In genomic region chr14:32078030-32078793, GRCh38 we compare ENCODE assay signal across 2 cellular contexts.
TF ChIP-seq lines count a peak whose summit lies in the region.

No MANE protein-coding gene starts in this region.

TF ChIP-seq in IMR-90, 13 proteins besides CTCF, POLR2A, EP300 and RAD21:
- no peak for TF ChIP-seq USF2 (IDR thresholded peaks at IDR 0.05; ENCODE audit: low read depth, low read length)
- TF ChIP-seq NFE2L2 (IDR thresholded peaks at IDR 0.05; ENCODE audit: low read depth, low read length): no peak
- no peak for TF ChIP-seq CEBPB (IDR thresholded peaks at IDR 0.05; ENCODE audit: low read depth, low read length)
- no peak for TF ChIP-seq RFX5 (IDR thresholded peaks at IDR 0.05; ENCODE audit: low read depth, low read length)
- no peak for TF ChIP-seq FOS (IDR thresholded peaks at IDR 0.05; ENCODE audit: low read depth, low read length)
- TF ChIP-seq MXI1 (IDR thresholded peaks at IDR 0.05; ENCODE audit: borderline replicate concordance, low read depth, low read length): no peak
- no peak for TF ChIP-seq BHLHE40 (IDR thresholded peaks at IDR 0.05; ENCODE audit: low read depth, low read length)
- no peak for TF ChIP-seq MAZ (IDR thresholded peaks at IDR 0.05; ENCODE audit: borderline replicate concordance, low read depth, low read length)
- no peak for TF ChIP-seq CHD1 (IDR thresholded peaks at IDR 0.05; ENCODE audit: low read depth, low read length)
- TF ChIP-seq MAFK (IDR thresholded peaks at IDR 0.05; ENCODE audit: low read depth, low read length): no peak
- TF ChIP-seq ELK1 (IDR thresholded peaks at IDR 0.05; ENCODE audit: borderline replicate concordance, low read depth, low read length): no peak
- no peak for TF ChIP-seq RCOR1 (IDR thresholded peaks at IDR 0.05; ENCODE audit: insufficient replicate concordance, low read length)
- no peak for TF ChIP-seq SMC3 (IDR thresholded peaks at IDR 0.05; ENCODE audit: low read depth, low read length)
TF ChIP-seq in IMR-90: peak in this region for 0.

TF ChIP-seq in liver, 16 proteins besides CTCF, POLR2A, EP300 and RAD21:
- TF ChIP-seq EGR1 (IDR thresholded peaks at IDR 0.05; ENCODE audit: low read depth in 2 of 2) (no peak), HNF4A (conservative IDR thresholded peaks at IDR 0.05) (no peak), YY1 (IDR thresholded peaks at IDR 0.05) (peak; percentile 45), FOXA1 (IDR thresholded peaks at IDR 0.05) (no peak), NR2F2 (IDR thresholded peaks at IDR 0.05) (peak; percentile 10), ATF3 (IDR thresholded peaks at IDR 0.05) (no peak), HNF4G (IDR thresholded peaks at IDR 0.05) (no peak), MAX (IDR thresholded peaks at IDR 0.05) (peak; percentile 28), SP1 (IDR thresholded peaks at IDR 0.05) (peak; percentile 23), RXRA (IDR thresholded peaks at IDR 0.05) (peak; percentile 33 to 58), FOXA2 (IDR thresholded peaks at IDR 0.05) (no peak), REST (IDR thresholded peaks at IDR 0.05) (peak; percentile 8), GABPA (IDR thresholded peaks at IDR 0.05 in 1 of 2, conservative IDR thresholded peaks at IDR 0.05 in 1 of 2) (no peak), TAF1 (conservative IDR thresholded peaks at IDR 0.05) (peak; percentile 75), ZBTB33 (IDR thresholded peaks at IDR 0.05) (no peak), JUND (IDR thresholded peaks at IDR 0.05) (no peak)
TF ChIP-seq in liver: peak in this region for 7.
